ENCODE assay signal across 27 cellular contexts in genomic region chr10:73634397-73634796, GRCh38. TPM values are rescaled to one million over a fixed set of nuclear protein-coding genes. Genes with fewer than 3 reads are reported as not detected.
DNase-seq lines count a peak whose midpoint lies in the region; ATAC-seq, FAIRE-seq and TF ChIP-seq lines count a peak whose summit lies in the region.
"Had no signal": no experiment of that assay in that cellular context is flagged by ENCODE, and none has a peak within 500 bp of the region (broad histone marks: within the 10 kb centered on the region; RNA-seq: fewer than 3 reads in every experiment).

No MANE protein-coding gene starts in this region.

- H3K4ac ChIP-seq in neuronal stem cell (ENCODE audit: low read length) = no peak overlapping the region

- peak overlapping the region; percentile 63 for H2AK5ac ChIP-seq in neuronal stem cell (ENCODE audit: low read depth, low read length)

- H2BK5ac ChIP-seq in neuronal stem cell (ENCODE audit: low read length) = no peak overlapping the region

- H2BK12ac ChIP-seq in neuronal stem cell (ENCODE audit: low read length) = peak overlapping the region; percentile 80

- peak overlapping the region; percentile 57 for H3K27ac Mint-ChIP-seq in chondrocyte (ENCODE audit: unreplicated experiment)
- H3K27ac Mint-ChIP-seq: CD8-positive, alpha-beta T cell; T-cell had no signal

- H4K91ac ChIP-seq in neuronal stem cell (ENCODE audit: low read depth, low read length, poor library complexity) = no peak overlapping the region

- H3K36me3 Mint-ChIP-seq in chondrocyte (ENCODE audit: low read depth) = peaks cover 2% of the 10 kb centered on the region
- H3K36me3 Mint-ChIP-seq: CD8-positive, alpha-beta T cell; T-cell had no signal

- H3K79me1 ChIP-seq in neuronal stem cell (ENCODE audit: low read depth, low read length) = no peaks in the 10 kb centered on the region

- H3K14ac ChIP-seq in neuronal stem cell (ENCODE audit: low read length) = no peak overlapping the region

- WGBS in neuronal stem cell (ENCODE audit: extremely low coverage in 2 of 2, insufficient read length in 2 of 2, insufficient replicate concordance in 1 of 2), 2 donors = no CpG with 5 or more reads among the region's 6 CpGs

- H3K27me3 Mint-ChIP-seq in chondrocyte (ENCODE audit: low read depth) = no peaks in the 10 kb centered on the region

- H3K4me2 ChIP-seq in neuronal stem cell (ENCODE audit: insufficient read depth, low read length, poor library complexity, severe bottlenecking) = no peak overlapping the region
- H3K4me2 ChIP-seq: BLaER1 treated with 17β-estradiol and CSF1 and Interleukin-3, amounts not matched to agents 10 nM and 100 nM had no signal

- no peaks in the 10 kb centered on the region for H3K4me1 Mint-ChIP-seq in chondrocyte (ENCODE audit: low read depth)
- H3K4me1 Mint-ChIP-seq: T-cell had no signal

- TF ChIP-seq CTCF in chondrocyte (IDR thresholded peaks at IDR 0.05) = no peak

- peak overlapping the region; percentile 87 for H2BK15ac ChIP-seq in neuronal stem cell (ENCODE audit: low read length)

- DNase-seq in NCI-H2171 treated with DMSO at 0.1 percent for 48 hours (lab: John Stamatoyannopoulos, UW) (peak; percentile 27), NCI-H2171 (lab: John Stamatoyannopoulos, UW) (no peak), chondrocyte (ENCODE audit: low spot score) (peak; percentile 90), neuronal stem cell (ENCODE audit: low spot score) (no peak), NAMALWA (ENCODE audit: low spot score) (no peak), GM19239 (ENCODE audit: insufficient read length, low spot score) (no peak)
- no peak for DNase-seq in activated CD4-positive, CD25-positive, alpha-beta regulatory T cell (lab: John Stamatoyannopoulos, UW)
- DNase-seq: 8988T; Calu3; CD8-positive, alpha-beta T cell; DMS53; EL; GF-D8; NCI-H1092; NCI-H1436; NCI-H187 treated with DMSO at 0.1 percent for 48 hours; NCI-H2107; NCI-H226; T-cell had no signal

- H3K27ac ChIP-seq in neuronal stem cell (replicated peaks; ENCODE audit: low read length) = no peak overlapping the region
- H3K27ac ChIP-seq: BLaER1 treated with 17β-estradiol and CSF1 and Interleukin-3, amounts not matched to agents 10 nM and 100 nM; Peyer's patch had no signal

- no peak overlapping the region for H3K4me3 ChIP-seq in neuronal stem cell (ENCODE audit: low read length in 2 of 2)
- H3K4me3 ChIP-seq: BLaER1 treated with 17β-estradiol and CSF1 and Interleukin-3, amounts not matched to agents 10 nM and 100 nM; HAP-1; Peyer's patch had no signal

- peak overlapping the region; percentile 39 for H3K18ac ChIP-seq in neuronal stem cell (ENCODE audit: low read length)

- H3K27me3 ChIP-seq in neuronal stem cell (ENCODE audit: control insufficient read depth in 3 of 3, insufficient read depth in 3 of 3, low read depth in 1 of 3, low read length in 3 of 3) = no peaks in the 10 kb centered on the region
- H3K27me3 ChIP-seq: BLaER1 treated with 17β-estradiol and CSF1 and Interleukin-3, amounts not matched to agents 10 nM and 100 nM; Peyer's patch had no signal

- H3K36me3 ChIP-seq in neuronal stem cell (replicated peaks in 1 of 2; ENCODE audit: control insufficient read depth in 2 of 2, insufficient read depth in 2 of 2, low read length in 2 of 2) = no peaks in the 10 kb centered on the region
- H3K36me3 ChIP-seq: BLaER1 treated with 17β-estradiol and CSF1 and Interleukin-3, amounts not matched to agents 10 nM and 100 nM; HAP-1; Peyer's patch had no signal

- no peak for ATAC-seq in HG02642 (IDR thresholded peaks at IDR 0.05; ENCODE audit: poor library complexity, unreplicated experiment)
- ATAC-seq: CD8-positive, alpha-beta T cell; SK-N-SH treated with all-trans-retinoic acid at 6 μM for 48 hours; T-cell had no signal

- no peak overlapping the region for H3K23ac ChIP-seq in neuronal stem cell (ENCODE audit: low read depth, low read length, poor library complexity)

- no peak overlapping the region for H4K8ac ChIP-seq in neuronal stem cell (ENCODE audit: low read depth, low read length)

- H2AFZ ChIP-seq in neuronal stem cell (ENCODE audit: low read length) = no peak overlapping the region

- no peaks in the 10 kb centered on the region for H3K9me3 Mint-ChIP-seq in chondrocyte (ENCODE audit: low read depth)
- H3K9me3 Mint-ChIP-seq: CD8-positive, alpha-beta T cell; T-cell had no signal

- no peak overlapping the region for H2BK120ac ChIP-seq in neuronal stem cell (ENCODE audit: low read depth, low read length)

- no peak overlapping the region for H3K4me3 Mint-ChIP-seq in chondrocyte (ENCODE audit: unreplicated experiment)
- H3K4me3 Mint-ChIP-seq: CD8-positive, alpha-beta T cell; T-cell had no signal

- no peaks in the 10 kb centered on the region for H3K4me1 ChIP-seq in neuronal stem cell (ENCODE audit: control insufficient read depth in 2 of 2, insufficient read depth in 1 of 2, low read depth in 1 of 2, low read length in 2 of 2)
- H3K4me1 ChIP-seq: BLaER1 treated with 17β-estradiol and CSF1 and Interleukin-3, amounts not matched to agents 10 nM and 100 nM; HAP-1; Peyer's patch had no signal

- H3K9ac ChIP-seq in neuronal stem cell (ENCODE audit: low read depth, low read length, poor library complexity) = peak overlapping the region; percentile 30
- H3K9ac ChIP-seq: BLaER1 treated with 17β-estradiol and CSF1 and Interleukin-3, amounts not matched to agents 10 nM and 100 nM had no signal

- FAIRE-seq in GM19239 (lab: Jason Lieb, UNC) = no peak
- FAIRE-seq: HTR-8/SVneo had no signal

- no peaks in the 10 kb centered on the region for H3K9me3 ChIP-seq in neuronal stem cell (replicated peaks in 1 of 2; ENCODE audit: control insufficient read depth in 2 of 2, insufficient read depth in 1 of 2, low read depth in 1 of 2, low read length in 2 of 2)
- H3K9me3 ChIP-seq: BLaER1 treated with 17β-estradiol and CSF1 and Interleukin-3, amounts not matched to agents 10 nM and 100 nM; HAP-1; Peyer's patch had no signal

RNA-seq across cellular contexts. Expression of gene MYOZ1, which starts 6.9 kb away (rescaled TPM):
- 4.2 to 18.4 TPM (median 5.2 TPM) in 3 replicates for total RNA-seq in chondrocyte
- polyA plus RNA-seq in neuronal stem cell (2013, experiment 1 of 2) = 3.9 TPM
- 4.0 TPM for polyA plus RNA-seq in neuronal stem cell (2013, experiment 2 of 2)
- total RNA-seq: Calu3; CD8-positive, alpha-beta T cell; OCI-LY7; Peyer's patch; T-cell had no signal

RNA-seq across cellular contexts. Expression of gene SYNPO2L, which starts 21.4 kb away (rescaled TPM):
- 0.13 to 0.45 TPM in 2 of 3 replicates, not detected in the other for total RNA-seq in chondrocyte
- 0.04 TPM for polyA plus RNA-seq in neuronal stem cell (2013, experiment 1 of 2)
- 0.04 TPM for polyA plus RNA-seq in neuronal stem cell (2013, experiment 2 of 2)
- total RNA-seq: Calu3; CD8-positive, alpha-beta T cell; M059J; OCI-LY7; Peyer's patch; T-cell had no signal

RNA-seq across cellular contexts. Expression of gene USP54, which starts 43.3 kb away (rescaled TPM):
- total RNA-seq in chondrocyte = 5.8 to 11.6 TPM (median 6.5 TPM) in 3 replicates
- 80.7 TPM for polyA plus RNA-seq in neuronal stem cell (2013, experiment 1 of 2)
- polyA plus RNA-seq in neuronal stem cell (2013, experiment 2 of 2) = 79.9 TPM

Comparison
In these comparisons a context has a peak if more than half of its experiments do, and no peak if none do; other contexts are left out.
1. DNase-seq: peak in NCI-H2171 treated with DMSO at 0.1 percent for 48 hours (single experiment) and chondrocyte (single experiment); none in NCI-H2171 (single experiment), neuronal stem cell (single experiment), activated CD4-positive, CD25-positive, alpha-beta regulatory T cell (0 of 4), NAMALWA (single experiment) and GM19239 (single experiment).